In genomic region chr18:2597639-2598038, GRCh38 we compare ENCODE assay signal across 13 cellular contexts.
"Had no signal": no experiment of that assay in that cellular context is flagged by ENCODE, and none has a peak within 500 bp of the region (broad histone marks: within the 10 kb centered on the region; RNA-seq: fewer than 3 reads in every experiment).

No MANE protein-coding gene starts in this region.

- DNase-seq: activated T-cell treated with anti-CD3 and anti-CD28 coated beads for 4 hours; adrenal gland; caudate nucleus; effector memory CD4-positive, alpha-beta T cell; gastrocnemius medialis; heart right ventricle; left lung; mesenchymal stem cell; nephron progenitor cell; ovary; stimulated activated CD4-positive, alpha-beta T cell treated with anti-CD3 and anti-CD28 coated beads, Interleukin-12 subunit alpha, Interleukin-12 subunit beta, amount 100 ng/mL, for 4 hours had no signal

- H3K27ac Mint-ChIP-seq: nephron progenitor cell; stimulated activated naive CD8-positive, alpha-beta T cell treated with anti-CD3 and anti-CD28 coated beads, Interleukin-15, Interleukin-2, amounts not matched to agents 100 ng/mL and 50 ng/mL, for 24 hours had no signal

- H3K36me3 ChIP-seq: adrenal gland, gastrocnemius medialis, left lung, ovary had no signal

- ATAC-seq: gastrocnemius medialis, heart right ventricle, left lung had no signal

- H3K9me3 ChIP-seq: adrenal gland, gastrocnemius medialis, heart right ventricle, left lung, ovary had no signal

- H3K27ac ChIP-seq: adrenal gland, epithelial cell of prostate, gastrocnemius medialis, heart right ventricle, left lung, ovary had no signal

- H3K27me3 Mint-ChIP-seq: stimulated activated naive CD8-positive, alpha-beta T cell treated with anti-CD3 and anti-CD28 coated beads, Interleukin-15, Interleukin-2, amounts not matched to agents 100 ng/mL and 50 ng/mL, for 24 hours had no signal

- H3K4me3 Mint-ChIP-seq: nephron progenitor cell; stimulated activated naive CD8-positive, alpha-beta T cell treated with anti-CD3 and anti-CD28 coated beads, Interleukin-15, Interleukin-2, amounts not matched to agents 100 ng/mL and 50 ng/mL, for 24 hours had no signal

- H3K4me1 ChIP-seq: adrenal gland, gastrocnemius medialis, heart right ventricle, left lung had no signal

- H3K4me3 ChIP-seq: adrenal gland, gastrocnemius medialis, heart right ventricle, left lung, ovary had no signal

- H3K27me3 ChIP-seq: adrenal gland, gastrocnemius medialis, heart right ventricle, left lung, ovary had no signal

- H3K4me1 Mint-ChIP-seq: nephron progenitor cell had no signal
